In the genomic region with DNA sequence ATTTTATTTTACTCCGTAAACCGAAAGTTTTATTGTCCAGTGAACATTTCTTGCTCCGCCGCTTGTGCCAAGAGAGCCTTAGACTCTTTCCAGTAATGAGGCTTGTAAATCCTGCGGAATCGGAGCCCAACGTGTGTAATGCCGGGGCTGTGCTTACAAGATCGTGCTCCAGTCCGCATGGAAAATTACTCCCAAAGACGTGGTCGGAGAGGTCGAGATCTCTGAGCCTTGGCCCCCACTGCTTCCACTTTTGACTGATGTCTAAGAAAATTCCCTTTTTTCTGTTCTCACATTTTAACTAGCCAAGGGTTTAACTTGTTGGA, we compare ENCODE assay signal across 7 cellular contexts. TPM values are rescaled to one million over a fixed set of nuclear protein-coding genes. Genes with fewer than 3 reads are reported as not detected.
A peak's percentile ranks its signal among the peaks of the same experiment; 100 is the strongest.
DNase-seq lines count a peak whose midpoint lies in the region; ATAC-seq, FAIRE-seq and TF ChIP-seq lines count a peak whose summit lies in the region.

No MANE protein-coding gene starts in this region.

- TF ChIP-seq POLR2A in H54 (IDR thresholded peaks at IDR 0.05; ENCODE audit: low read depth, low read length) (no peak), ovary (IDR thresholded peaks at IDR 0.05) (no peak)

- FAIRE-seq in H54 (lab: Jason Lieb, UNC), result peak; percentile 27
- FAIRE-seq in RCC 7860 (lab: Jason Lieb, UNC), result no peak

- no peaks in the 10 kb centered on the region for H3K27me3 ChIP-seq in ovary

- H3K4me1 ChIP-seq in ovary (ENCODE audit: insufficient read depth), result peaks cover 3% of the 10 kb centered on the region

- ATAC-seq in GM18907 (IDR thresholded peaks at IDR 0.05; ENCODE audit: unreplicated experiment), result no peak

- intact Hi-C loops in ovary (cut with DNase I), result no loop called here

- TF ChIP-seq CTCF in ovary (IDR thresholded peaks at IDR 0.05), result no peak

- H3K27ac ChIP-seq in ovary, result peak overlapping the region; percentile 89 to 98

- TF ChIP-seq EP300 in ovary (IDR thresholded peaks at IDR 0.05), result no peak

- H3K36me3 ChIP-seq in ovary, result no peaks in the 10 kb centered on the region

- no peaks in the 10 kb centered on the region for H3K9me3 ChIP-seq in ovary

- 0 to 2% (median 0%) methylated on average over 13 of the region's 13 CpGs for WGBS in ovary, 3 donors

- peak overlapping the region; percentile 83 for H3K4me3 ChIP-seq in ovary

- DNase-seq in H54 (ENCODE audit: insufficient read length, low spot score) (peak; percentile 7), RCC 7860 (ENCODE audit: low spot score) (peak; percentile 28), fibroblast of peridontal ligament (ENCODE audit: extremely low read depth) (peak; percentile 77), ovary (peak; percentile 54 to 66 (median 63)), iPS-NIHi7 (ENCODE audit: extremely low spot score) (no peak)
- no peak for DNase-seq in stimulated activated CD4-positive, alpha-beta T cell treated with anti-CD3 and anti-CD28 coated beads, Interleukin-1b, Interleukin-23, amount 100 ng/mL, for 48 hours

RNA-seq across cellular contexts. Expression of gene PLOD2, which starts 0.7 kb away (rescaled TPM):
- 10 to 100 TPM; 32.7 to 65.4 (median 41.3) TPM for total RNA-seq in ovary
- 10 to 100 TPM; 29.6 to 39.6 TPM for polyA plus RNA-seq in ovary

Comparison
In these comparisons a context has a peak if more than half of its experiments do, and no peak if none do; other contexts are left out.
1. DNase-seq: peak in H54 (single experiment), RCC 7860 (single experiment), fibroblast of peridontal ligament (single experiment) and ovary (5 of 5); none in stimulated activated CD4-positive, alpha-beta T cell treated with anti-CD3 and anti-CD28 coated beads, Interleukin-1b, Interleukin-23, amount 100 ng/mL, for 48 hours (single experiment) and iPS-NIHi7 (single experiment).